9 cellular contexts compared by ENCODE assay signal in genomic region chr12:104459556-104459909, GRCh38. TPM values are rescaled to one million over a fixed set of nuclear protein-coding genes. Genes with fewer than 3 reads are reported as not detected.
DNase-seq lines count a peak whose midpoint lies in the region; ATAC-seq and TF ChIP-seq lines count a peak whose summit lies in the region.
"Had no signal": no experiment of that assay in that cellular context is flagged by ENCODE, and none has a peak within 500 bp of the region (broad histone marks: within the 10 kb centered on the region; RNA-seq: fewer than 3 reads in every experiment).

No MANE protein-coding gene starts in this region.

- H4K91ac ChIP-seq in neuronal stem cell (ENCODE audit: low read depth, low read length, poor library complexity), result no peak overlapping the region

- TF ChIP-seq CTCF in astrocyte of the cerebellum (IDR thresholded peaks at IDR 0.05; ENCODE audit: low read depth, low read length, missing control alignments) (no peak), transverse colon (IDR thresholded peaks at IDR 0.05) (no peak)

- 52 to 61% methylated on average over 1 of the region's 1 CpG for WGBS in transverse colon (ENCODE audit: low coverage in 1 of 2), 2 donors
- no CpG with 5 or more reads among the region's 1 CpG for WGBS in neuronal stem cell (ENCODE audit: extremely low coverage in 2 of 2, insufficient read length in 2 of 2, insufficient replicate concordance in 1 of 2), 2 donors

- TF ChIP-seq POLR2A in transverse colon (IDR thresholded peaks at IDR 0.05), result no peak

- H2AFZ ChIP-seq in neuronal stem cell (ENCODE audit: low read length), result no peak overlapping the region

- H3K9me3 Mint-ChIP-seq in activated naive CD4-positive, alpha-beta T cell treated with anti-CD3 and anti-CD28 coated beads, Interleukin-2, amount 50 U/mL, for 24 hours, result no peaks in the 10 kb centered on the region

- in situ Hi-C loops in astrocyte of the cerebellum (cut with HindIII; ENCODE audit: low sequenced_read_pairs) (no loop called here), transverse colon (cut with MboI; ENCODE audit: low pct_ligation_motif_present in 1 of 4, low pct_unique_long_range_greater_than_20kb in 1 of 4, low sequenced_read_pairs in 3 of 4) (no loop called here), G401 (cut with HindIII; ENCODE audit: low sequenced_read_pairs) (no loop called here)

- peaks cover 3% of the 10 kb centered on the region for H3K79me1 ChIP-seq in neuronal stem cell (ENCODE audit: low read depth, low read length)

- no peaks in the 10 kb centered on the region for H3K36me3 ChIP-seq in transverse colon
- no peaks in the 10 kb centered on the region for H3K36me3 ChIP-seq in neuronal stem cell (replicated peaks in 1 of 2; ENCODE audit: control insufficient read depth in 2 of 2, insufficient read depth in 2 of 2, low read length in 2 of 2)

- peak overlapping the region; percentile 90 for H3K4me3 Mint-ChIP-seq in activated naive CD4-positive, alpha-beta T cell treated with anti-CD3 and anti-CD28 coated beads, Interleukin-2, amount 50 U/mL, for 24 hours

- no peak overlapping the region for H2BK15ac ChIP-seq in neuronal stem cell (ENCODE audit: low read length)

- no peak overlapping the region for H3K9ac ChIP-seq in neuronal stem cell (ENCODE audit: low read depth, low read length, poor library complexity)

- no peak overlapping the region for H2BK120ac ChIP-seq in neuronal stem cell (ENCODE audit: low read depth, low read length)

- H3K27ac ChIP-seq in transverse colon (peak overlapping the region; percentile 85 to 94 (median 92)), neuronal stem cell (replicated peaks; ENCODE audit: low read length) (no peak overlapping the region)

- H2BK5ac ChIP-seq in neuronal stem cell (ENCODE audit: low read length), result no peak overlapping the region

- no peak overlapping the region for H3K4me2 ChIP-seq in neuronal stem cell (ENCODE audit: insufficient read depth, low read length, poor library complexity, severe bottlenecking)

- H3K27me3 Mint-ChIP-seq in activated naive CD4-positive, alpha-beta T cell treated with anti-CD3 and anti-CD28 coated beads, Interleukin-2, amount 50 U/mL, for 24 hours, result no peaks in the 10 kb centered on the region

- no peak for ATAC-seq in GM19463 (IDR thresholded peaks at IDR 0.05; ENCODE audit: unreplicated experiment)

- H2BK12ac ChIP-seq in neuronal stem cell (ENCODE audit: low read length), result no peak overlapping the region

- H3K14ac ChIP-seq in neuronal stem cell (ENCODE audit: low read length), result no peak overlapping the region

- no peak overlapping the region for H3K23ac ChIP-seq in neuronal stem cell (ENCODE audit: low read depth, low read length, poor library complexity)

- no peak overlapping the region for H2AK5ac ChIP-seq in neuronal stem cell (ENCODE audit: low read depth, low read length)

- H3K4me1 ChIP-seq in transverse colon, result peaks cover 0 to 57% (median 13%) of the 10 kb centered on the region in 4 donors
- H3K4me1 ChIP-seq in neuronal stem cell (ENCODE audit: control insufficient read depth in 2 of 2, insufficient read depth in 1 of 2, low read depth in 1 of 2, low read length in 2 of 2), result peaks cover 9 to 14% of the 10 kb centered on the region in 2 donors

- intact Hi-C loops in transverse colon (cut with DNase I; ENCODE audit: low total_unique reads), result loop anchor here (5.0 kb wide), 1 partner anchor 213 kb away; no protein-coding TSS in a partner anchor

- peaks cover 3% of the 10 kb centered on the region for H3K36me3 Mint-ChIP-seq in activated naive CD4-positive, alpha-beta T cell treated with anti-CD3 and anti-CD28 coated beads, Interleukin-2, amount 50 U/mL, for 24 hours

- H3K9me3 ChIP-seq in transverse colon, result no peaks in the 10 kb centered on the region
- no peaks in the 10 kb centered on the region for H3K9me3 ChIP-seq in neuronal stem cell (replicated peaks in 1 of 2; ENCODE audit: control insufficient read depth in 2 of 2, insufficient read depth in 1 of 2, low read depth in 1 of 2, low read length in 2 of 2)

- peaks cover 31% of the 10 kb centered on the region for H3K27me3 ChIP-seq in transverse colon
- H3K27me3 ChIP-seq in neuronal stem cell (ENCODE audit: control insufficient read depth in 3 of 3, insufficient read depth in 3 of 3, low read depth in 1 of 3, low read length in 3 of 3), result peaks cover 0 to 11% (median 5%) of the 10 kb centered on the region in 3 experiments

- H3K27ac Mint-ChIP-seq in activated naive CD4-positive, alpha-beta T cell treated with anti-CD3 and anti-CD28 coated beads, Interleukin-2, amount 50 U/mL, for 24 hours, result peak overlapping the region; percentile 89

- no peak overlapping the region for H3K18ac ChIP-seq in neuronal stem cell (ENCODE audit: low read length)

- no peak for TF ChIP-seq EP300 in transverse colon (IDR thresholded peaks at IDR 0.05; ENCODE audit: low read depth)

- peaks cover 66% of the 10 kb centered on the region for H3K4me1 Mint-ChIP-seq in activated naive CD4-positive, alpha-beta T cell treated with anti-CD3 and anti-CD28 coated beads, Interleukin-2, amount 50 U/mL, for 24 hours

- H3K4ac ChIP-seq in neuronal stem cell (ENCODE audit: low read length), result no peak overlapping the region

- H3K4me3 ChIP-seq in astrocyte of the cerebellum (ENCODE audit: low read depth, low read length) (peak overlapping the region; percentile 77), transverse colon (peak overlapping the region in 3 of 4 donors; percentile 55 to 91 (median 73)), neuronal stem cell (ENCODE audit: low read length in 2 of 2) (peak overlapping the region in 1 of 2 donors; percentile 81)

- no peak for DNase-seq in activated naive CD4-positive, alpha-beta T cell treated with anti-CD3 and anti-CD28 coated beads, Interleukin-2, amount 50 U/mL, for 16 hours
- DNase-seq in astrocyte of the cerebellum (ENCODE audit: low read depth), result no peak
- peak; percentile 12 for DNase-seq in medulla oblongata (ENCODE audit: extremely low spot score)
- no peak for DNase-seq in transverse colon
- no peak for DNase-seq in neuronal stem cell (ENCODE audit: low spot score)
- no peak for DNase-seq in G401 (ENCODE audit: low spot score)
- DNase-seq: NCI-H1436 had no signal

- H4K8ac ChIP-seq in neuronal stem cell (ENCODE audit: low read depth, low read length), result no peak overlapping the region

RNA-seq across cellular contexts. Expression of gene CHST11, which starts 2.8 kb away (rescaled TPM):
- 100 to 1,000 TPM in 1 of 4 donors, 10 to 100 TPM in 2, 1 to 10 TPM in 1; 4.2 to 123 (median 31.5) TPM for total RNA-seq in transverse colon
- 7.7 TPM for polyA plus RNA-seq in neuronal stem cell (2013, experiment 1 of 2)
- polyA plus RNA-seq in neuronal stem cell (2013, experiment 2 of 2), result 7.7 TPM
- total RNA-seq in G401 (2014; rRNA removed; shearing (Covaris generic)), result 9.5 and 12.7 TPM in 2 replicates
